In the genomic region with DNA sequence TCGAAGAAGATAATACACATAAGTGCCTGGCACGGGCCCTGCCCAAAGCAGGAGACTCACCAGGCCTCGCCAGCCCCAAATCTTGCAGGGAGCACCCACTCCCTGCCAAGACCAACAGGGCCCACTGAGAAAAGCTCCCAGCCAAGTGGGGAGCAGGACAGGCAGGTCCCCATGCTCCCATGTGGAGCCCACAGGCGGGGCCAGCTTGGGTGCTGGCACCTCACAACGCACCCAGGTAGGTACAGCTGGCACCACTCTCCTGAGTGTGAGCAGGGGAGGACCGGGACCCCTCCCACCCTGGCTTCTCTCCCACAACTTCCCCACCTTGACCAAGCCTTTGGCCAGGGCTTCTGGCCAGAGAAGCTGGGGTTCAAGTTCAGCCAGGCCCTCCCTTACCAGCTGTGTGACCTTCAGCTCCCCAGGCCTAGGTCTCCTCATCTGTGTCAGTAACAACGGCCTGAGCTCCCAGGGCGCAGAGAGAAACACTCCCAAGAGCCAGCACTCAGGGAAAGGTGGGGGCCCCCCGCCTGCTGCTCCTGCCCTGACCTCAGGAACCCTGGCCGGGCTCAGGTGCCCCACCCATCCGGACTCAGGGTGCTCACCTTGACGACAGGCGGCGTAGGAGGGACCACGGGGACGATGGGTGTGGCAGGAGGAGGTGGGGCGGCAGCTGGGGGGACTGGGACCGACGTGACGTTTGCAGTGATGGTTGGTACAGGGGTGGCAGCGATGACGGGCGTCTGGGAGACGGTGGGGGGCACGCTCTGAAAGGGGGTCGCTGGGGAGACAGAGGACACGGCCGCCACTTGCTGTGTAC, we compare ENCODE assay signal across 20 cellular contexts.
"Had no signal": no experiment of that assay in that cellular context is flagged by ENCODE, and none has a peak within 500 bp of the region (broad histone marks: within the 10 kb centered on the region; RNA-seq: fewer than 3 reads in every experiment).

No MANE protein-coding gene starts in this region.

- H3K9me3 Mint-ChIP-seq: activated naive CD8-positive, alpha-beta T cell treated with anti-CD3 and anti-CD28 coated beads, Interleukin-2, amount 50 U/mL, for 24 hours; memory B cell; nephron; stimulated activated naive B cell treated with anti-CD40 and anti-IgM and Interleukin-4, amounts not matched to agents 10 μg/mL and 1 μg/mL and 100 μg/mL, for 72 hours; T-cell had no signal

- ATAC-seq: activated CD4-positive, CD25-positive, alpha-beta regulatory T cell treated with anti-CD3 and anti-CD28 coated beads, Interleukin-2, amount 50 U/mL, for 24 hours; activated naive CD8-positive, alpha-beta T cell treated with anti-CD3 and anti-CD28 coated beads, Interleukin-2, amount 50 U/mL, for 24 hours; stimulated activated naive B cell treated with anti-CD40 and anti-IgM and Interleukin-4, amounts not matched to agents 10 μg/mL and 1 μg/mL and 100 μg/mL, for 72 hours; T-cell had no signal

- H3K27ac Mint-ChIP-seq: activated naive CD8-positive, alpha-beta T cell treated with anti-CD3 and anti-CD28 coated beads, Interleukin-2, amount 50 U/mL, for 24 hours; memory B cell; nephron; stimulated activated naive B cell treated with anti-CD40 and anti-IgM and Interleukin-4, amounts not matched to agents 10 μg/mL and 1 μg/mL and 100 μg/mL, for 72 hours; T-cell had no signal

- H3K27me3 ChIP-seq: ascending aorta, breast epithelium, heart right ventricle, upper lobe of left lung had no signal

- H3K4me1 Mint-ChIP-seq: activated naive CD8-positive, alpha-beta T cell treated with anti-CD3 and anti-CD28 coated beads, Interleukin-2, amount 50 U/mL, for 24 hours; memory B cell; nephron; T-cell had no signal

- H3K4me3 ChIP-seq: ascending aorta, breast epithelium, heart right ventricle, SK-N-MC, upper lobe of left lung had no signal

- H3K4me3 Mint-ChIP-seq: activated naive CD8-positive, alpha-beta T cell treated with anti-CD3 and anti-CD28 coated beads, Interleukin-2, amount 50 U/mL, for 24 hours; memory B cell; nephron; stimulated activated naive B cell treated with anti-CD40 and anti-IgM and Interleukin-4, amounts not matched to agents 10 μg/mL and 1 μg/mL and 100 μg/mL, for 72 hours; T-cell had no signal

- H3K27ac ChIP-seq: ascending aorta, breast epithelium, epithelial cell of prostate, SK-N-MC, upper lobe of left lung had no signal

- H3K9me3 ChIP-seq: ascending aorta, breast epithelium, heart right ventricle, upper lobe of left lung had no signal

- DNase-seq: activated CD4-positive, alpha-beta T cell treated with anti-CD3 and anti-CD28 coated beads, Interleukin-2, amount 50 U/mL, for 1 hour; activated CD8-positive, alpha-beta memory T cell treated with anti-CD3 and anti-CD28 coated beads for 24 hours; activated naive CD4-positive, alpha-beta T cell treated with Interleukin-2 at 50 U/mL for 16 hours; activated naive CD8-positive, alpha-beta T cell treated with anti-CD3 and anti-CD28 coated beads, Interleukin-2, amount 50 U/mL, for 24 hours; dermis blood vessel endothelial cell; foreskin melanocyte; stimulated activated CD4-positive, alpha-beta T cell treated with anti-CD3 and anti-CD28 coated beads, Interleukin-15, amount 100 ng/mL, for 24 hours; stimulated activated CD4-positive, alpha-beta T cell treated with anti-CD3 and anti-CD28 coated beads, Interleukin-4, amount 100 ng/mL, for 1 hour; stimulated activated naive B cell treated with anti-CD40 and anti-IgM and Interleukin-4, amounts not matched to agents 10 μg/mL and 1 μg/mL and 100 μg/mL, for 72 hours; T-cell; T-helper 9 cell had no signal

- H3K27me3 Mint-ChIP-seq: activated naive CD8-positive, alpha-beta T cell treated with anti-CD3 and anti-CD28 coated beads, Interleukin-2, amount 50 U/mL, for 24 hours; memory B cell; stimulated activated naive B cell treated with anti-CD40 and anti-IgM and Interleukin-4, amounts not matched to agents 10 μg/mL and 1 μg/mL and 100 μg/mL, for 72 hours; T-cell had no signal
